13 cellular contexts compared by ENCODE assay signal in the genomic region with DNA sequence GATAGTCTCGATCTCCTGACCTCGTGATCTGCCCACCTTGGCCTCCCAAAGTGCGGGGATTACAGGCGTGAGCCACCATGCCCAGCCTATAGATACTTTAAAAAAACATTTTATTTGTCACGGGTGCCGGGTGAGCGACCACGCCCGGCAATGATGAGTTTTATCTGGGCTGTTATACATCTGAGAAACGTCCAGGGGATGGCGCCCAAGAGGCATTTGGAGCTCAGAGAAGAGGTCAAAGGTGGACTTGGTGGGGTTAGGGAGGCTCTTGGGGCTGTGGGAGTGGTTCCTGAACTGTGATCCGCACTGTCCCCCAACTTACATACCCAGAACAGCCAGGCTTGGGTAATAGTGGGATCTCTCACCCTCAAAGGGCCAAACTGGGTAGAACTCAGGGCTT. TPM values are rescaled to one million over a fixed set of nuclear protein-coding genes. Genes with fewer than 3 reads are reported as not detected.
A peak's percentile ranks its signal among the peaks of the same experiment; 100 is the strongest.
DNase-seq lines count a peak whose midpoint lies in the region; ATAC-seq, FAIRE-seq and TF ChIP-seq lines count a peak whose summit lies in the region.
"Not testable (repeated sequence)": the region's sequence is repeated elsewhere in the genome, so short reads cannot be mapped to it uniquely, and the experiment has no call there.
"Had no signal": no experiment of that assay in that cellular context is flagged by ENCODE, and none has a peak within 500 bp of the region (broad histone marks: within the 10 kb centered on the region; RNA-seq: fewer than 3 reads in every experiment).

No MANE protein-coding gene starts in this region.

- H3K36me3 Mint-ChIP-seq in T-cell; activated naive CD4-positive, alpha-beta T cell treated with anti-CD3 and anti-CD28 coated beads, Interleukin-2, amount 50 U/mL, for 72 hours: not testable (repeated sequence)

- H3K27ac Mint-ChIP-seq in T-cell; activated naive CD4-positive, alpha-beta T cell treated with anti-CD3 and anti-CD28 coated beads, Interleukin-2, amount 50 U/mL, for 72 hours: not testable (repeated sequence)

- TF ChIP-seq POLR2A in GM12891 (IDR thresholded peaks at IDR 0.05; ENCODE audit: low read depth, low read length); heart left ventricle (IDR thresholded peaks at IDR 0.05): not testable (repeated sequence)

- DNase-seq in GM12891 (ENCODE audit: insufficient read length, low spot score); T-cell; activated naive CD4-positive, alpha-beta T cell treated with anti-CD3 and anti-CD28 coated beads, Interleukin-2, amount 50 U/mL, for 72 hours (ENCODE audit: low spot score in 2 of 2); heart left ventricle; mucosa of descending colon; stimulated activated naive CD8-positive, alpha-beta T cell treated with anti-CD3 and anti-CD28 coated beads, Interleukin-15, Interleukin-2, amounts not matched to agents 100 U/mL and 50 U/mL, for 24 hours: not testable (repeated sequence)

- ATAC-seq in GM21825 (IDR thresholded peaks at IDR 0.05; ENCODE audit: unreplicated experiment) (peak; percentile 62), HG03354 (IDR thresholded peaks at IDR 0.05; ENCODE audit: poor library complexity, severe bottlenecking, unreplicated experiment) (peak; percentile 62), T-cell (replicated peaks in 1 of 4) (peak; percentile 78 to 96 (median 90)), heart left ventricle (peak in 3 of 4 donors; percentile 61 to 75 (median 65)), mucosa of descending colon (peak; percentile 90)
- peak; percentile 97 to 98 for ATAC-seq in activated naive CD4-positive, alpha-beta T cell treated with anti-CD3 and anti-CD28 coated beads, Interleukin-2, amount 50 U/mL, for 72 hours
- peak; percentile 84 for ATAC-seq in stimulated activated naive CD8-positive, alpha-beta T cell treated with anti-CD3 and anti-CD28 coated beads, Interleukin-15, Interleukin-2, amounts not matched to agents 100 U/mL and 50 U/mL, for 24 hours

- POLR2A ChIA-PET in T-cell (lab: Charles Lee), result not testable (repeated sequence)

- intact Hi-C loops in heart left ventricle (cut with DNase I); mucosa of descending colon (cut with DNase I, micrococcal nuclease): not testable (repeated sequence)

- H3K27me3 ChIP-seq in heart left ventricle, result not testable (repeated sequence)

- not testable (repeated sequence) for H3K4me3 ChIP-seq in heart left ventricle, mucosa of descending colon

- not testable (repeated sequence) for H3K4me3 Mint-ChIP-seq in T-cell

- no CpG with 5 or more reads among the region's 12 CpGs for WGBS in heart left ventricle, 4 donors

- CTCF ChIA-PET in T-cell (lab: Charles Lee), result not testable (repeated sequence)

- FAIRE-seq in GM12891 (lab: Jason Lieb, UNC), result peak; percentile 66

- not testable (repeated sequence) for H3K27ac ChIP-seq in heart left ventricle

- H3K9me3 Mint-ChIP-seq in T-cell; activated naive CD4-positive, alpha-beta T cell treated with anti-CD3 and anti-CD28 coated beads, Interleukin-2, amount 50 U/mL, for 72 hours: not testable (repeated sequence)

- H3K4me1 ChIP-seq in heart left ventricle; mucosa of descending colon (ENCODE audit: low read depth): not testable (repeated sequence)

- TF ChIP-seq CTCF in heart left ventricle (IDR thresholded peaks at IDR 0.05); mucosa of descending colon (IDR thresholded peaks at IDR 0.05): not testable (repeated sequence)

- not testable (repeated sequence) for H3K27me3 Mint-ChIP-seq in T-cell

- not testable (repeated sequence) for H3K36me3 ChIP-seq in heart left ventricle; mucosa of descending colon (ENCODE audit: low read depth)

- not testable (repeated sequence) for H3K9me3 ChIP-seq in heart left ventricle, mucosa of descending colon

- not testable (repeated sequence) for H3K4me1 Mint-ChIP-seq in T-cell

RNA-seq across cellular contexts. Expression of gene GRAPL, which starts 8.7 kb away (rescaled TPM):
- 13.3 TPM for polyA plus RNA-seq in GM12891 (2012; ENCODE audit: low read depth, missing spikeins)
- total RNA-seq in T-cell (100 to 1,000 TPM in 1 of 5 donors, 10 to 100 TPM in 4; 28.0 to 106 (median 85.5) TPM), heart left ventricle (1 to 10 TPM in 5 of 9 donors, under 1 TPM in 3, not detected in 1; 0.69 to 5.9 (median 1.5) TPM), mucosa of descending colon (1 to 10 TPM; 2.0 to 4.4 (median 2.2) TPM)
- 1 to 10 TPM; 8.1 to 9.4 TPM for total RNA-seq in activated naive CD4-positive, alpha-beta T cell treated with anti-CD3 and anti-CD28 coated beads, Interleukin-2, amount 50 U/mL, for 72 hours
- 1 to 10 TPM; 1.5 to 2.0 TPM for polyA plus RNA-seq in heart left ventricle
- total RNA-seq: LHCN-M2, osteoblast, SJSA1, smooth muscle cell had no signal
- polyA plus RNA-seq: BJ, smooth muscle cell had no signal
